In the genomic region with DNA sequence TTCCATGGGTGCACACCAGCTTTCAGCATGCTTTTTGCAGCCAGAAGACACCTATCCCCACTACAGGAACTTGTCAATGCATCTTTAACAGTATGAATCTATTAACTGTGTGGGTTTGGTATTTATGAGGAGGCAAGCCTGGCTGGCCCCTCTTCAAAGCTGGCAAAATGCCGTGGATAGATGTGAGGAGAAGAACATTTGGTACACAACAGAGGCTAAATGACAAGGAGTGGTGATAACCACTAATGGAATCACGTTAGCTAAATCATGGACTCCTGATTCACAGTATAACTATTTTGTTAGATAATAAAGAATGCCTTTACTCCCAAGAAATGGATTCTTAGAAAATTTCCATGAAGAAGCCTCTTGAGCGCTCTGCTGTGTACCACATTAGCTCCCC, we compare ENCODE assay signal across 25 cellular contexts.
DNase-seq lines count a peak whose midpoint lies in the region; ATAC-seq, FAIRE-seq and TF ChIP-seq lines count a peak whose summit lies in the region.
"Had no signal": no experiment of that assay in that cellular context is flagged by ENCODE, and none has a peak within 500 bp of the region (broad histone marks: within the 10 kb centered on the region; RNA-seq: fewer than 3 reads in every experiment).

No MANE protein-coding gene starts in this region.

- no peak overlapping the region for H3K9ac ChIP-seq in astrocyte (ENCODE audit: low read length)
- H3K9ac ChIP-seq: BLaER1 treated with 17β-estradiol and CSF1 and Interleukin-3, amounts not matched to agents 10 nM and 100 nM had no signal

- no peak overlapping the region for H3K27ac Mint-ChIP-seq in astrocyte (ENCODE audit: unreplicated experiment)
- H3K27ac Mint-ChIP-seq: CD4-positive, alpha-beta T cell; CD8-positive, alpha-beta T cell had no signal

- CTCF ChIA-PET in BJ (lab: Yijun Ruan, JAX): no interaction called here
- CTCF ChIA-PET in HEK293T (lab: Yijun Ruan, JAX): no interaction called here

- H3K4me3 ChIP-seq in left ventricle myocardium inferior (no peak overlapping the region), BJ (ENCODE audit: low read depth, low read length) (no peak overlapping the region), astrocyte (ENCODE audit: insufficient read depth, low read depth, low read length) (no peak overlapping the region)
- H3K4me3 ChIP-seq: BLaER1 treated with 17β-estradiol and CSF1 and Interleukin-3, amounts not matched to agents 10 nM and 100 nM; GM12878 had no signal

- H3K36me3 ChIP-seq in left ventricle myocardium inferior (no peaks in the 10 kb centered on the region), BJ (ENCODE audit: control insufficient read depth, insufficient read depth, low read length) (no peaks in the 10 kb centered on the region), astrocyte (ENCODE audit: insufficient read depth, low read length) (no peaks in the 10 kb centered on the region)
- H3K36me3 ChIP-seq: BE2C; BLaER1 treated with 17β-estradiol and CSF1 and Interleukin-3, amounts not matched to agents 10 nM and 100 nM had no signal

- H3K36me3 Mint-ChIP-seq in astrocyte (ENCODE audit: low read depth, unreplicated experiment): peaks cover 7% of the 10 kb centered on the region
- H3K36me3 Mint-ChIP-seq: CD8-positive, alpha-beta T cell had no signal

- H3K27ac ChIP-seq in left ventricle myocardium inferior (replicated peaks): no peak overlapping the region
- H3K27ac ChIP-seq in astrocyte (ENCODE audit: low read depth, low read length): no peak overlapping the region
- H3K27ac ChIP-seq: BLaER1 treated with 17β-estradiol and CSF1 and Interleukin-3, amounts not matched to agents 10 nM and 100 nM; C4-2B had no signal

- H3K9me3 ChIP-seq in left ventricle myocardium inferior (replicated peaks) (no peaks in the 10 kb centered on the region), astrocyte (ENCODE audit: insufficient read depth, low read depth, low read length) (no peaks in the 10 kb centered on the region)
- H3K9me3 ChIP-seq: BE2C; BLaER1 treated with 17β-estradiol and CSF1 and Interleukin-3, amounts not matched to agents 10 nM and 100 nM; Caco-2 had no signal

- no peak overlapping the region for H3K4me2 ChIP-seq in astrocyte (ENCODE audit: low read length)
- H3K4me2 ChIP-seq: BLaER1 treated with 17β-estradiol and CSF1 and Interleukin-3, amounts not matched to agents 10 nM and 100 nM had no signal

- no peak for FAIRE-seq in astrocyte (lab: Jason Lieb, UNC)
- FAIRE-seq: A204.1, D721Med, GM12878, GM12892, GM18507 had no signal

- no peaks in the 10 kb centered on the region for H3K27me3 Mint-ChIP-seq in astrocyte (ENCODE audit: low read depth, unreplicated experiment)

- POLR2A ChIA-PET in BJ (lab: Charles Lee) (interaction anchor here (0.6 kb wide), 1 partner anchor 405 kb away, joined by 4 read pairs; no protein-coding TSS in a partner anchor), HEK293T (lab: Yijun Ruan, JAX) (no interaction called here)

- H3K4me1 ChIP-seq in left ventricle myocardium inferior (no peaks in the 10 kb centered on the region), astrocyte (ENCODE audit: insufficient read depth, low read length) (no peaks in the 10 kb centered on the region)
- H3K4me1 ChIP-seq: BLaER1 treated with 17β-estradiol and CSF1 and Interleukin-3, amounts not matched to agents 10 nM and 100 nM had no signal

- no peak overlapping the region for H3K4me3 Mint-ChIP-seq in astrocyte (ENCODE audit: unreplicated experiment)
- H3K4me3 Mint-ChIP-seq: CD4-positive, alpha-beta T cell; CD8-positive, alpha-beta T cell had no signal

- H3K9me3 Mint-ChIP-seq in astrocyte (ENCODE audit: unreplicated experiment): peaks cover 3% of the 10 kb centered on the region
- H3K9me3 Mint-ChIP-seq: CD4-positive, alpha-beta T cell; CD8-positive, alpha-beta T cell had no signal

- no peaks in the 10 kb centered on the region for H3K27me3 ChIP-seq in left ventricle myocardium inferior (ENCODE audit: low read depth)
- no peaks in the 10 kb centered on the region for H3K27me3 ChIP-seq in BJ (ENCODE audit: control insufficient read depth, insufficient read depth, low read length)
- H3K27me3 ChIP-seq in astrocyte (ENCODE audit: insufficient read depth, low read length): no peaks in the 10 kb centered on the region
- H3K27me3 ChIP-seq: BE2C; BLaER1 treated with 17β-estradiol and CSF1 and Interleukin-3, amounts not matched to agents 10 nM and 100 nM had no signal

- peaks cover 4% of the 10 kb centered on the region for H3K4me1 Mint-ChIP-seq in astrocyte (ENCODE audit: low read depth, unreplicated experiment)

- no peaks in the 10 kb centered on the region for H4K20me1 ChIP-seq in astrocyte (ENCODE audit: insufficient read depth, low read length)
- H4K20me1 ChIP-seq: BLaER1 treated with 17β-estradiol and CSF1 and Interleukin-3, amounts not matched to agents 10 nM and 100 nM had no signal

- TF ChIP-seq CTCF in left ventricle myocardium inferior (IDR thresholded peaks at IDR 0.05; ENCODE audit: borderline replicate concordance) (no peak), BJ (IDR thresholded peaks at IDR 0.05; ENCODE audit: insufficient read depth, low read depth, low read length) (no peak), astrocyte (IDR thresholded peaks at IDR 0.05; ENCODE audit: insufficient read depth, low read depth, low read length) (no peak)

- ATAC-seq in left ventricle myocardium superior (peak; percentile 19), GM21423 (IDR thresholded peaks at IDR 0.05; ENCODE audit: unreplicated experiment) (no peak)
- ATAC-seq: CD8-positive, alpha-beta T cell; GM12878 had no signal

- no peak overlapping the region for H2AFZ ChIP-seq in astrocyte (ENCODE audit: low read depth, low read length)

- intact Hi-C loops in left ventricle myocardium superior (cut with micrococcal nuclease) (no loop called here), left ventricle myocardium inferior (cut with micrococcal nuclease) (no loop called here)

- H3K79me2 ChIP-seq in astrocyte (ENCODE audit: insufficient read depth, low read length): no peaks in the 10 kb centered on the region

- no peak for DNase-seq in left ventricle myocardium superior
- DNase-seq in left ventricle myocardium inferior: no peak
- DNase-seq in BJ (ENCODE audit: low read depth): peak; percentile 6
- DNase-seq in EH (ENCODE audit: low read depth): peak; percentile 6
- DNase-seq in astrocyte (ENCODE audit: low read depth): peak; percentile 9
- DNase-seq in islet precursor cell: no peak
- DNase-seq in HEK293T (ENCODE audit: extremely low spot score): no peak
- DNase-seq: 8988T; ACHN; BE2C; Caco-2; Calu3; CD4-positive, alpha-beta T cell; CD8-positive, alpha-beta T cell; DMS79 treated with DMSO at 0.1 percent for 48 hours; EL; GDM1 had no signal

TF ChIP-seq in HEK293T, 16 proteins besides CTCF, POLR2A, EP300 and RAD21:
- TF ChIP-seq LEF1 (IDR thresholded peaks at IDR 0.05; ENCODE audit: borderline replicate concordance): no peak
- TF ChIP-seq CTBP1 (IDR thresholded peaks at IDR 0.05; ENCODE audit: borderline replicate concordance): no peak
- no peak for TF ChIP-seq FOXK2 (IDR thresholded peaks at IDR 0.05)
- no peak for TF ChIP-seq TARDBP (IDR thresholded peaks at IDR 0.05)
- no peak for TF ChIP-seq SUZ12 (IDR thresholded peaks at IDR 0.05)
- no peak for TF ChIP-seq NFRKB (IDR thresholded peaks at IDR 0.05)
- no peak for TF ChIP-seq ELF4 (IDR thresholded peaks at IDR 0.05)
- no peak for TF ChIP-seq L3MBTL2 (conservative IDR thresholded peaks at IDR 0.05)
TF ChIP-seq in HEK293T: peak in this region for 0.

Comparison
In these comparisons a context has a peak if more than half of its experiments do, and no peak if none do; other contexts are left out.
1. DNase-seq: peak in BJ (single experiment), EH (single experiment) and astrocyte (single experiment); none in left ventricle myocardium superior (single experiment), left ventricle myocardium inferior (single experiment), islet precursor cell (single experiment) and HEK293T (single experiment).